22 cellular contexts compared by ENCODE assay signal in genomic region chr6:90250405-90250804, GRCh38. TPM values are rescaled to one million over a fixed set of nuclear protein-coding genes. Genes with fewer than 3 reads are reported as not detected.
A peak's percentile ranks its signal among the peaks of the same experiment; 100 is the strongest.
DNase-seq lines count a peak whose midpoint lies in the region; ATAC-seq and TF ChIP-seq lines count a peak whose summit lies in the region.
"Had no signal": no experiment of that assay in that cellular context is flagged by ENCODE, and none has a peak within 500 bp of the region (broad histone marks: within the 10 kb centered on the region; RNA-seq: fewer than 3 reads in every experiment).

No MANE protein-coding gene starts in this region.

- H3K4me3 Mint-ChIP-seq in activated CD4-positive, alpha-beta memory T cell treated with anti-CD3 and anti-CD28 coated beads for 36 hours = no peak overlapping the region
- H3K4me3 Mint-ChIP-seq in activated CD4-positive, alpha-beta memory T cell treated with anti-CD3 and anti-CD28 coated beads, Interleukin-2, amount 10 ng/mL, durations not matched to agents 7 days and 5 days = no peak overlapping the region
- no peak overlapping the region for H3K4me3 Mint-ChIP-seq in activated T-helper 2 cell treated with anti-CD3 and anti-CD28 coated beads, Interferon-gamma antibody, Interleukin-2, Interleukin-4, amounts not matched to agents 10 μg/mL and 5 μg/mL and 100 μg/mL, durations not matched to agents 14 hours and 24 hours and 36 hours (ENCODE audit: low read depth)
- peak overlapping the region in 2 of 10 donors; percentile 45 to 66 for H3K4me3 Mint-ChIP-seq in naive thymus-derived CD4-positive, alpha-beta T cell
- H3K4me3 Mint-ChIP-seq: dendritic cell treated with granulocyte-macrophage colony-stimulating factor and Interleukin-4, amounts not matched to agents 40 ng/mL and 50 ng/mL, for 4 days; memory B cell; T-helper 1 cell treated with Interleukin-12 subunit alpha and Interleukin-12 subunit beta and Interleukin-4 antibody, amounts not matched to agents 30 μg/mL and 1 μg/mL, for 36 hours had no signal

- no peaks in the 10 kb centered on the region for H3K27me3 Mint-ChIP-seq in activated CD4-positive, alpha-beta memory T cell treated with anti-CD3 and anti-CD28 coated beads for 36 hours
- no peaks in the 10 kb centered on the region for H3K27me3 Mint-ChIP-seq in activated CD4-positive, alpha-beta memory T cell treated with anti-CD3 and anti-CD28 coated beads, Interleukin-2, amount 10 ng/mL, durations not matched to agents 7 days and 5 days
- no peaks in the 10 kb centered on the region for H3K27me3 Mint-ChIP-seq in activated T-helper 2 cell treated with anti-CD3 and anti-CD28 coated beads, Interferon-gamma antibody, Interleukin-2, Interleukin-4, amounts not matched to agents 10 μg/mL and 5 μg/mL and 100 μg/mL, durations not matched to agents 14 hours and 24 hours and 36 hours (ENCODE audit: low read depth)
- H3K27me3 Mint-ChIP-seq in naive thymus-derived CD4-positive, alpha-beta T cell = no peaks in the 10 kb centered on the region
- H3K27me3 Mint-ChIP-seq: dendritic cell treated with granulocyte-macrophage colony-stimulating factor and Interleukin-4, amounts not matched to agents 40 ng/mL and 50 ng/mL, for 4 days; memory B cell had no signal

- H3K79me2 ChIP-seq in KMS-11 (ENCODE audit: insufficient read depth, low read depth) = no peaks in the 10 kb centered on the region

- peaks cover 2% of the 10 kb centered on the region for H3K9me3 Mint-ChIP-seq in activated CD4-positive, alpha-beta memory T cell treated with anti-CD3 and anti-CD28 coated beads for 36 hours
- peaks cover 4% of the 10 kb centered on the region for H3K9me3 Mint-ChIP-seq in activated CD4-positive, alpha-beta memory T cell treated with anti-CD3 and anti-CD28 coated beads, Interleukin-2, amount 10 ng/mL, durations not matched to agents 7 days and 5 days
- peaks cover 8% of the 10 kb centered on the region for H3K9me3 Mint-ChIP-seq in activated T-helper 2 cell treated with anti-CD3 and anti-CD28 coated beads, Interferon-gamma antibody, Interleukin-2, Interleukin-4, amounts not matched to agents 10 μg/mL and 5 μg/mL and 100 μg/mL, durations not matched to agents 14 hours and 24 hours and 36 hours
- H3K9me3 Mint-ChIP-seq in naive thymus-derived CD4-positive, alpha-beta T cell = peaks cover 0 to 7% (median 3%) of the 10 kb centered on the region in 11 donors
- H3K9me3 Mint-ChIP-seq: dendritic cell treated with granulocyte-macrophage colony-stimulating factor and Interleukin-4, amounts not matched to agents 40 ng/mL and 50 ng/mL, for 4 days; memory B cell had no signal

- DNase-seq in activated CD4-positive, alpha-beta memory T cell treated with anti-CD3 and anti-CD28 coated beads for 36 hours = no peak
- DNase-seq in activated CD4-positive, alpha-beta memory T cell treated with anti-CD3 and anti-CD28 coated beads, Interleukin-2, amount 10 ng/mL, durations not matched to agents 7 days and 5 days = no peak
- no peak for DNase-seq in activated T-helper 2 cell treated with anti-CD3 and anti-CD28 coated beads, Interferon-gamma antibody, Interleukin-2, Interleukin-4, amounts not matched to agents 10 μg/mL and 5 μg/mL and 100 μg/mL, durations not matched to agents 14 hours and 24 hours and 36 hours (ENCODE audit: low spot score)
- no peak for DNase-seq in naive thymus-derived CD4-positive, alpha-beta T cell
- DNase-seq in cortex of kidney (lab: John Stamatoyannopoulos, UW) = no peak
- no peak for DNase-seq in NOMO-1 treated with dmso at 0.1 percent for 144 hours (lab: John Stamatoyannopoulos, UW; ENCODE audit: unreplicated experiment)
- DNase-seq: anterior cingulate cortex; glutamatergic neuron; NCI-H1105 treated with DMSO at 0.1 percent for 48 hours; NCI-H2029 treated with DMSO at 0.1 percent for 48 hours; NCI-H226; retina; SJCRH30; stimulated activated CD4-positive, alpha-beta T cell treated with anti-CD3 and anti-CD28 coated beads, Interleukin-4, amount 100 ng/mL, for 1 hour; trophoblast cell had no signal

- H3K4me3 ChIP-seq in KMS-11 (IDR thresholded peaks at IDR 0.05; ENCODE audit: insufficient read depth, low read depth, low read length) = no peak overlapping the region
- H3K4me3 ChIP-seq in naive thymus-derived CD4-positive, alpha-beta T cell (ENCODE audit: low read length) = no peak overlapping the region
- H3K4me3 ChIP-seq: SJCRH30 had no signal

- peak overlapping the region; percentile 94 for H3K27ac Mint-ChIP-seq in activated CD4-positive, alpha-beta memory T cell treated with anti-CD3 and anti-CD28 coated beads for 36 hours
- H3K27ac Mint-ChIP-seq in activated CD4-positive, alpha-beta memory T cell treated with anti-CD3 and anti-CD28 coated beads, Interleukin-2, amount 10 ng/mL, durations not matched to agents 7 days and 5 days = no peak overlapping the region
- peak overlapping the region; percentile 94 for H3K27ac Mint-ChIP-seq in activated T-helper 2 cell treated with anti-CD3 and anti-CD28 coated beads, Interferon-gamma antibody, Interleukin-2, Interleukin-4, amounts not matched to agents 10 μg/mL and 5 μg/mL and 100 μg/mL, durations not matched to agents 14 hours and 24 hours and 36 hours
- H3K27ac Mint-ChIP-seq in naive thymus-derived CD4-positive, alpha-beta T cell = peak overlapping the region in 8 of 9 donors; percentile 83 to 98 (median 92)
- H3K27ac Mint-ChIP-seq: dendritic cell treated with granulocyte-macrophage colony-stimulating factor and Interleukin-4, amounts not matched to agents 40 ng/mL and 50 ng/mL, for 4 days had no signal

- no peak overlapping the region; the same call in 1 of the 2 replicates for H3K27ac ChIP-seq in KMS-11
- peak overlapping the region; percentile 49 for H3K27ac ChIP-seq in naive thymus-derived CD4-positive, alpha-beta T cell (ENCODE audit: low read depth, low read length)
- H3K27ac ChIP-seq: SJCRH30 had no signal

- H3K9ac ChIP-seq in KMS-11 = no peak overlapping the region

- POLR2A ChIA-PET in activated CD4-positive, alpha-beta memory T cell treated with anti-CD3 and anti-CD28 coated beads for 36 hours (lab: Charles Lee) = interaction anchor here (1.3 to 2.2 kb wide), 5 partner anchors 24 to 296 kb away, joined by 3 to 16 read pairs (median 10); no protein-coding TSS in a partner anchor
- POLR2A ChIA-PET in activated CD4-positive, alpha-beta memory T cell treated with anti-CD3 and anti-CD28 coated beads, Interleukin-2, amount 10 ng/mL, durations not matched to agents 7 days and 5 days (lab: Charles Lee) = no interaction called here
- POLR2A ChIA-PET in naive thymus-derived CD4-positive, alpha-beta T cell (lab: Charles Lee) = interaction anchor here (1.0 to 1.4 kb wide), 5 partner anchors 11 to 60 kb away, joined by 3 to 4 read pairs (median 3); no protein-coding TSS in a partner anchor

- no peaks in the 10 kb centered on the region for H4K20me1 ChIP-seq in KMS-11 (ENCODE audit: insufficient read depth)

- peaks cover 52% of the 10 kb centered on the region for H3K4me1 ChIP-seq in KMS-11 (ENCODE audit: low read depth, poor library complexity, severe bottlenecking)
- peaks cover 0 to 47% of the 10 kb centered on the region in 2 donors for H3K4me1 ChIP-seq in naive thymus-derived CD4-positive, alpha-beta T cell (ENCODE audit: control insufficient read depth in 2 of 2, insufficient read depth in 2 of 2, low read length in 2 of 2)
- H3K4me1 ChIP-seq: SJCRH30 had no signal

- peak overlapping the region; percentile 49 for H3K4me2 ChIP-seq in KMS-11

- no peaks in the 10 kb centered on the region for H3K36me3 ChIP-seq in KMS-11 (ENCODE audit: insufficient read depth)
- H3K36me3 ChIP-seq in naive thymus-derived CD4-positive, alpha-beta T cell (ENCODE audit: control insufficient read depth in 2 of 3, insufficient read depth in 3 of 3, low read length in 3 of 3) = peaks cover 0 to 7% (median 0%) of the 10 kb centered on the region in 3 experiments

- H2AFZ ChIP-seq in KMS-11 (ENCODE audit: low read depth) = no peak overlapping the region

- peaks cover 72% of the 10 kb centered on the region for H3K4me1 Mint-ChIP-seq in activated CD4-positive, alpha-beta memory T cell treated with anti-CD3 and anti-CD28 coated beads for 36 hours (ENCODE audit: low read depth)
- H3K4me1 Mint-ChIP-seq in activated CD4-positive, alpha-beta memory T cell treated with anti-CD3 and anti-CD28 coated beads, Interleukin-2, amount 10 ng/mL, durations not matched to agents 7 days and 5 days = peaks cover 34% of the 10 kb centered on the region
- H3K4me1 Mint-ChIP-seq in activated T-helper 2 cell treated with anti-CD3 and anti-CD28 coated beads, Interferon-gamma antibody, Interleukin-2, Interleukin-4, amounts not matched to agents 10 μg/mL and 5 μg/mL and 100 μg/mL, durations not matched to agents 14 hours and 24 hours and 36 hours (ENCODE audit: low read depth) = peaks cover 65% of the 10 kb centered on the region
- peaks cover 31 to 99% (median 90%) of the 10 kb centered on the region in 7 donors for H3K4me1 Mint-ChIP-seq in naive thymus-derived CD4-positive, alpha-beta T cell

- no peaks in the 10 kb centered on the region for H3K27me3 ChIP-seq in KMS-11 (ENCODE audit: insufficient read depth, low read depth)
- H3K27me3 ChIP-seq in naive thymus-derived CD4-positive, alpha-beta T cell (ENCODE audit: control insufficient read depth in 2 of 2, insufficient read depth in 2 of 2, low read length in 2 of 2) = no peaks in the 10 kb centered on the region
- H3K27me3 ChIP-seq: SJCRH30 had no signal

- TF ChIP-seq CTCF in KMS-11 (conservative IDR thresholded peaks at IDR 0.05; ENCODE audit: low read depth, low read length) = no peak

- intact Hi-C loops in activated CD4-positive, alpha-beta memory T cell treated with anti-CD3 and anti-CD28 coated beads for 36 hours (cut with micrococcal nuclease) = loop anchor here (5.0 kb wide), 2 partner anchors 223 to 248 kb away; no protein-coding TSS in a partner anchor
- intact Hi-C loops in activated T-helper 2 cell treated with anti-CD3 and anti-CD28 coated beads, Interferon-gamma antibody, Interleukin-2, Interleukin-4, amounts not matched to agents 10 μg/mL and 5 μg/mL and 100 μg/mL, durations not matched to agents 14 hours and 24 hours and 36 hours (cut with micrococcal nuclease) = no loop called here
- intact Hi-C loops in naive thymus-derived CD4-positive, alpha-beta T cell (cut with micrococcal nuclease) = loop anchor here in 1 of 2 donors (2.0 kb wide), 1 partner anchor 16 kb away; no protein-coding TSS in a partner anchor

- H3K36me3 Mint-ChIP-seq in activated CD4-positive, alpha-beta memory T cell treated with anti-CD3 and anti-CD28 coated beads for 36 hours = peaks cover 43% of the 10 kb centered on the region
- peaks cover 31% of the 10 kb centered on the region for H3K36me3 Mint-ChIP-seq in activated CD4-positive, alpha-beta memory T cell treated with anti-CD3 and anti-CD28 coated beads, Interleukin-2, amount 10 ng/mL, durations not matched to agents 7 days and 5 days (ENCODE audit: low read depth)
- peaks cover 83% of the 10 kb centered on the region for H3K36me3 Mint-ChIP-seq in activated T-helper 2 cell treated with anti-CD3 and anti-CD28 coated beads, Interferon-gamma antibody, Interleukin-2, Interleukin-4, amounts not matched to agents 10 μg/mL and 5 μg/mL and 100 μg/mL, durations not matched to agents 14 hours and 24 hours and 36 hours (ENCODE audit: low read depth)
- H3K36me3 Mint-ChIP-seq in naive thymus-derived CD4-positive, alpha-beta T cell = peaks cover 16 to 52% (median 45%) of the 10 kb centered on the region in 5 donors

- no peaks in the 10 kb centered on the region for H3K9me3 ChIP-seq in naive thymus-derived CD4-positive, alpha-beta T cell (ENCODE audit: control insufficient read depth in 2 of 3, low read length in 3 of 3)
- H3K9me3 ChIP-seq: SJCRH30 had no signal

- CTCF ChIA-PET in activated CD4-positive, alpha-beta memory T cell treated with anti-CD3 and anti-CD28 coated beads for 36 hours (lab: Charles Lee) = interaction anchor here (0.7 to 2.4 kb wide), 4 partner anchors 23 to 143 kb away, joined by 3 to 14 read pairs (median 3); no protein-coding TSS in a partner anchor
- CTCF ChIA-PET in activated CD4-positive, alpha-beta memory T cell treated with anti-CD3 and anti-CD28 coated beads, Interleukin-2, amount 10 ng/mL, durations not matched to agents 7 days and 5 days (lab: Charles Lee) = no interaction called here
- CTCF ChIA-PET in naive thymus-derived CD4-positive, alpha-beta T cell (lab: Charles Lee) = interaction anchor here (1.3 kb wide), 1 partner anchor 24 kb away, joined by 3 read pairs; no protein-coding TSS in a partner anchor

- no peak for ATAC-seq in naive thymus-derived CD4-positive, alpha-beta T cell
- no peak for ATAC-seq in GM19452 (IDR thresholded peaks at IDR 0.05; ENCODE audit: unreplicated experiment)
- ATAC-seq: HepG2, Panc1 had no signal

RNA-seq across cellular contexts. Expression of gene BACH2, which starts 46.2 kb away (rescaled TPM):
- total RNA-seq in activated CD4-positive, alpha-beta memory T cell treated with anti-CD3 and anti-CD28 coated beads for 36 hours = 10 to 100 TPM; 49.2 to 55.4 TPM
- total RNA-seq in activated CD4-positive, alpha-beta memory T cell treated with anti-CD3 and anti-CD28 coated beads, Interleukin-2, amount 10 ng/mL, durations not matched to agents 7 days and 5 days = 10 to 100 TPM; 30.3 to 31.1 TPM
- total RNA-seq in activated T-helper 2 cell treated with anti-CD3 and anti-CD28 coated beads, Interferon-gamma antibody, Interleukin-2, Interleukin-4, amounts not matched to agents 10 μg/mL and 5 μg/mL and 100 μg/mL, durations not matched to agents 14 hours and 24 hours and 36 hours = 88.8 and 89.7 TPM in 2 replicates
- total RNA-seq in naive thymus-derived CD4-positive, alpha-beta T cell = 100 to 1,000 TPM in 4 of 5 experiments, 10 to 100 TPM in 1; 33.0 to 193 (median 133) TPM
- polyA plus RNA-seq in naive thymus-derived CD4-positive, alpha-beta T cell = 10 to 100 TPM; 24.8 to 26.5 TPM
- total RNA-seq: HepG2 had no signal
